16 cellular contexts compared by ENCODE assay signal in the genomic region with DNA sequence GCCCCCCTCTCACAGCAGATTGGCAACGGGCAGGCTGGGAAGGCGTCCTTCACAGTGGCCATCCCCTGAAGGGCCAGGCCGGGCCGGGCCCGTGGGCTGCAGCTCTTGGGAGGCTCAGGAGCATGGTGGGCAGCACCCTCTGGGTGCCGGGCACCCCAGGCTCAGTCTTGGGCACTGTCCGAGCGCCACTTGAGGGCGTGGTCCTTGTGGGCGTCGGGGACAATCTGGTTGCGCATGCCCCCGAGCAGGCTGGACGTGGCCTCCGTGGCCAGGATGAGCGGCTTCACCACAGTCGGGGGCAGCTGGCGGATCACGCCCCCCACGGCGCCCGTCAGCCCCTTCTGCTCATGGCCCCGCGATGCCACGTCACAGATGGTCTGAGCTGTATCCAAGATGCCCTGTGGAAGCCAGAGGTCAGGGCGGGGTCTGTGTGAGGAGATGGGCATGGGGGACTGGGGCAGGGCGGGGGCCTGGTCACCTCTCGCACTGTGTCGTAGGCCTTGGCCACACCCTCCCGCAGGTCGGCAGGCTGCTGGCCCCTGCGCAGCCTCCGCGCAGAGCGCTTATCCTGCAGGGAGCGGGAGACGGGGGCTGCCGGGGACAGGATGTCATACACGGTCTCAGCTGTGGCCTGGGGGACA. TPM values are rescaled to one million over a fixed set of nuclear protein-coding genes. Genes with fewer than 3 reads are reported as not detected.
A peak's percentile ranks its signal among the peaks of the same experiment; 100 is the strongest.
DNase-seq lines count a peak whose midpoint lies in the region; ATAC-seq and TF ChIP-seq lines count a peak whose summit lies in the region.
"Had no signal": no experiment of that assay in that cellular context is flagged by ENCODE, and none has a peak within 500 bp of the region (broad histone marks: within the 10 kb centered on the region; RNA-seq: fewer than 3 reads in every experiment).

No MANE protein-coding gene starts in this region.

- intact Hi-C loops in heart right ventricle (cut with DNase I) = loop anchor here in 9 of 10 donors (1.0 to 10.0 kb wide), 4 partner anchors 48 to 110 kb away; no protein-coding TSS in a partner anchor

- no peak overlapping the region for H3K4me3 ChIP-seq in OCI-LY3 (ENCODE audit: low read length)
- H3K4me3 ChIP-seq in heart right ventricle = no peak overlapping the region
- H3K4me3 ChIP-seq in thoracic aorta = no peak overlapping the region
- H3K4me3 ChIP-seq: esophagus squamous epithelium, SJSA1, thyroid gland had no signal

- no peaks in the 10 kb centered on the region for H4K20me1 ChIP-seq in OCI-LY3 (ENCODE audit: insufficient read depth, low read length)

- peak in 5 of 8 donors; percentile 3 to 28 (median 11) for ATAC-seq in heart right ventricle
- ATAC-seq in thoracic aorta (ENCODE audit: insufficient number of reproducible peaks, low FRiP score, low read depth) = peak; percentile 8
- no peak for ATAC-seq in HG02610 (IDR thresholded peaks at IDR 0.05; ENCODE audit: unreplicated experiment)

- no peak overlapping the region for H3K9ac ChIP-seq in OCI-LY3 (ENCODE audit: low read length)
- H3K9ac ChIP-seq: parathyroid adenoma had no signal

- H3K9me3 ChIP-seq in OCI-LY3 (ENCODE audit: insufficient read depth, low read length) (no peaks in the 10 kb centered on the region), heart right ventricle (no peaks in the 10 kb centered on the region), thoracic aorta (no peaks in the 10 kb centered on the region)
- H3K9me3 ChIP-seq: esophagus squamous epithelium, SJSA1, thyroid gland had no signal

- H3K27ac ChIP-seq in OCI-LY3 (ENCODE audit: low read length) (no peak overlapping the region), heart right ventricle (peak overlapping the region in 2 of 10 donors; percentile 68 to 72), thoracic aorta (no peak overlapping the region)
- H3K27ac ChIP-seq: esophagus squamous epithelium, parathyroid adenoma, SJSA1, thyroid gland had no signal

- H3K4me1 ChIP-seq in OCI-LY3 (ENCODE audit: low read length) (peaks cover 34% of the 10 kb centered on the region), heart right ventricle (peaks cover 10 to 39% (median 26%) of the 10 kb centered on the region in 9 donors), thoracic aorta (ENCODE audit: control insufficient read depth in 1 of 2, low read depth in 2 of 2) (no peaks in the 10 kb centered on the region)
- H3K4me1 ChIP-seq: parathyroid adenoma, SJSA1 had no signal

- H3K79me2 ChIP-seq in OCI-LY3 (ENCODE audit: low read length) = no peaks in the 10 kb centered on the region
- H3K79me2 ChIP-seq: parathyroid adenoma had no signal

- peak in 1 of 2 donors; percentile 19 for DNase-seq in heart right ventricle
- no peak for DNase-seq in thoracic aorta (ENCODE audit: low spot score)
- DNase-seq in amniotic stem cell (lab: John Stamatoyannopoulos, UW) = no peak
- DNase-seq: esophagus squamous epithelium, NCI-H524 treated with DMSO at 0.1 percent for 48 hours had no signal

- no peaks in the 10 kb centered on the region for H3K27me3 ChIP-seq in OCI-LY3 (ENCODE audit: low read depth, low read length)
- no peaks in the 10 kb centered on the region for H3K27me3 ChIP-seq in heart right ventricle
- H3K27me3 ChIP-seq in thoracic aorta (replicated peaks; ENCODE audit: insufficient read depth) = no peaks in the 10 kb centered on the region
- H3K27me3 ChIP-seq: esophagus squamous epithelium, SJSA1, thyroid gland had no signal

- H3K4me2 ChIP-seq in OCI-LY3 (ENCODE audit: low read length) = peak overlapping the region; percentile 15; the same call in 1 of the 2 replicates

- TF ChIP-seq CTCF in OCI-LY3 (IDR thresholded peaks at IDR 0.05; ENCODE audit: low read depth, low read length) (no peak), heart right ventricle (IDR thresholded peaks at IDR 0.05) (no peak), thoracic aorta (IDR thresholded peaks at IDR 0.05) (no peak)

- H3K36me3 ChIP-seq in OCI-LY3 (replicated peaks; ENCODE audit: low read depth, low read length) (peaks cover 4% of the 10 kb centered on the region), heart right ventricle (peaks cover 0 to 56% (median 21%) of the 10 kb centered on the region in 9 donors), thoracic aorta (peaks cover 20% of the 10 kb centered on the region)

- H2AFZ ChIP-seq in OCI-LY3 (ENCODE audit: low read depth, low read length) = no peak overlapping the region
- H2AFZ ChIP-seq: parathyroid adenoma had no signal

- 88 to 89% methylated on average over 38 to 39 of the region's 39 CpGs for WGBS in heart right ventricle, 2 donors

RNA-seq across cellular contexts. Expression of gene EHD1, which starts 16.5 kb away (rescaled TPM):
- total RNA-seq in heart right ventricle = 10 to 100 TPM; 30.7 to 73.1 (median 43.9) TPM
- 10 to 100 TPM; 26.0 to 39.7 TPM for polyA plus RNA-seq in heart right ventricle
- total RNA-seq in thoracic aorta = 100 to 1,000 TPM in 1 of 2 donors, 10 to 100 TPM in 1; 67.4 to 140 TPM

RNA-seq across cellular contexts. Expression of gene ATG2A, which starts 22.1 kb away (rescaled TPM):
- total RNA-seq in heart right ventricle (10 to 100 TPM; 12.4 to 17.7 (median 16.0) TPM), thoracic aorta (10 to 100 TPM; 18.5 to 35.2 TPM)
- 10 to 100 TPM; 14.8 to 18.6 TPM for polyA plus RNA-seq in heart right ventricle

RNA-seq across cellular contexts. Expression of gene PPP2R5B, which starts 29.6 kb away (rescaled TPM):
- 10 to 100 TPM; 13.4 to 29.8 (median 20.4) TPM for total RNA-seq in heart right ventricle
- polyA plus RNA-seq in heart right ventricle = 10 to 100 TPM; 26.6 to 30.8 TPM
- 10 to 100 TPM; 21.0 to 38.2 TPM for total RNA-seq in thoracic aorta

RNA-seq across cellular contexts. Expression of gene GPHA2, which starts 40.8 kb away (rescaled TPM):
- total RNA-seq in heart right ventricle = not detected
- polyA plus RNA-seq in heart right ventricle = not detected
- not detected for total RNA-seq in thoracic aorta
- total RNA-seq: activated CD8-positive, alpha-beta memory T cell treated with anti-CD3 and anti-CD28 coated beads for 36 hours; CD8-positive, alpha-beta memory T cell; esophagus squamous epithelium; frontal cortex; liver; mononuclear cell; SJSA1 had no signal
- polyA plus RNA-seq: CD8-positive, alpha-beta memory T cell; liver; neural cell had no signal

RNA-seq across cellular contexts. Expression of gene CDC42BPG, which starts 50.5 kb away (rescaled TPM):
- total RNA-seq in heart right ventricle (1 to 10 TPM in 1 of 10 donors, under 1 TPM in 9; 0.04 to 1.3 (median 0.27) TPM), thoracic aorta (1 to 10 TPM in 1 of 2 donors, under 1 TPM in 1; 0.68 to 1.2 TPM)
- polyA plus RNA-seq in heart right ventricle = under 1 TPM; 0.17 to 0.37 TPM
- polyA plus RNA-seq: neural cell had no signal
